In genomic region chr14:21103710-21104447, GRCh38 we compare ENCODE assay signal across 1 cellular context.
TF ChIP-seq lines count a peak whose summit lies in the region.

No MANE protein-coding gene starts in this region.

TF ChIP-seq in HepG2, 621 proteins besides CTCF, POLR2A, EP300 and RAD21 (continued from another document and continues in another):
- peak; percentile 26; the same call in 1 of the 2 replicates for TF ChIP-seq PBX3 (CRISPR knock-in tag; IDR thresholded peaks at IDR 0.05; ENCODE audit: borderline replicate concordance)
- no peak for TF ChIP-seq PCBP2 (optimal IDR thresholded peaks at IDR 0.05; ENCODE audit: low read depth, low read length, poor library complexity, severe bottlenecking)
- peak; percentile 78 for TF ChIP-seq HBP1 (CRISPR knock-in tag; IDR thresholded peaks at IDR 0.05; ENCODE audit: low read depth)
- TF ChIP-seq ISL2 (CRISPR knock-in tag; IDR thresholded peaks at IDR 0.05), result peak; percentile 79
- no peak for TF ChIP-seq ZNF260 (CRISPR knock-in tag; IDR thresholded peaks at IDR 0.05; ENCODE audit: borderline replicate concordance, low read depth)
- TF ChIP-seq ARID5B (CRISPR knock-in tag; IDR thresholded peaks at IDR 0.05), result peak; percentile 67
- TF ChIP-seq HMG20A (CRISPR knock-in tag; IDR thresholded peaks at IDR 0.05; ENCODE audit: borderline replicate concordance), result peak; percentile 18
- peak; percentile 83 for TF ChIP-seq POLR2AphosphoS5 (IDR thresholded peaks at IDR 0.05; ENCODE audit: low read depth, low read length)
- TF ChIP-seq ZNF841 (CRISPR knock-in tag; IDR thresholded peaks at IDR 0.05; ENCODE audit: borderline replicate concordance), result peak; percentile 65; the same call in 1 of the 2 replicates
- no peak for TF ChIP-seq NFIB (CRISPR knock-in tag; IDR thresholded peaks at IDR 0.05; ENCODE audit: borderline replicate concordance)
- TF ChIP-seq KMT2B (CRISPR knock-in tag; IDR thresholded peaks at IDR 0.05), result peak; percentile 81
- TF ChIP-seq NONO (IDR thresholded peaks at IDR 0.05), result no peak; the same call in 1 of the 2 replicates
- TF ChIP-seq NONO (CRISPR knock-in tag; conservative IDR thresholded peaks at IDR 0.05), result peak; percentile 97
- TF ChIP-seq FOXM1 (CRISPR knock-in tag; IDR thresholded peaks at IDR 0.05), result no peak
- TF ChIP-seq ZHX1 (CRISPR knock-in tag; IDR thresholded peaks at IDR 0.05; ENCODE audit: low read depth), result peak; percentile 95
- peak; percentile 95 for TF ChIP-seq KLF15 (CRISPR knock-in tag; IDR thresholded peaks at IDR 0.05; ENCODE audit: borderline replicate concordance)
- TF ChIP-seq ZBTB33 (CRISPR knock-in tag; IDR thresholded peaks at IDR 0.05), result peak; percentile 73
- no peak for TF ChIP-seq USF2 (IDR thresholded peaks at IDR 0.05; ENCODE audit: low read depth, low read length)
- TF ChIP-seq USF2 (CRISPR knock-in tag; IDR thresholded peaks at IDR 0.05; ENCODE audit: borderline replicate concordance), result peak; percentile 55; the same call in 1 of the 2 replicates
- peak; percentile 99 for TF ChIP-seq ZNF275 (CRISPR knock-in tag; IDR thresholded peaks at IDR 0.05; ENCODE audit: borderline replicate concordance)
- TF ChIP-seq ZNF382 (CRISPR knock-in tag; IDR thresholded peaks at IDR 0.05; ENCODE audit: borderline replicate concordance), result no peak
- peak; percentile 87 for TF ChIP-seq ZMYM2 (CRISPR knock-in tag; IDR thresholded peaks at IDR 0.05)
- peak; percentile 86; the same call in 1 of the 2 replicates for TF ChIP-seq ZNF775 (CRISPR knock-in tag; IDR thresholded peaks at IDR 0.05; ENCODE audit: borderline replicate concordance)
- TF ChIP-seq YEATS2 (CRISPR knock-in tag; IDR thresholded peaks at IDR 0.05; ENCODE audit: borderline replicate concordance), result peak; percentile 97
- TF ChIP-seq THAP9 (CRISPR knock-in tag; IDR thresholded peaks at IDR 0.05; ENCODE audit: borderline replicate concordance), result peak; percentile 96; the same call in 1 of the 2 replicates
- TF ChIP-seq MTA3 (CRISPR knock-in tag; IDR thresholded peaks at IDR 0.05), result 0 out of 2 replicates have a peak, but pooled peaks have one; percentile 70
- peak; percentile 13; the same call in 1 of the 2 replicates for TF ChIP-seq CEBPB (IDR thresholded peaks at IDR 0.05; ENCODE audit: borderline replicate concordance, low read depth, low read length)
- peak; percentile 97 for TF ChIP-seq ZNF333 (CRISPR knock-in tag; IDR thresholded peaks at IDR 0.05; ENCODE audit: borderline replicate concordance)
- TF ChIP-seq THRA (CRISPR knock-in tag; IDR thresholded peaks at IDR 0.05; ENCODE audit: borderline replicate concordance), result peak; percentile 23
- TF ChIP-seq ZKSCAN5 (CRISPR knock-in tag; IDR thresholded peaks at IDR 0.05), result no peak
- TF ChIP-seq ARHGAP35 (CRISPR knock-in tag; IDR thresholded peaks at IDR 0.05; ENCODE audit: borderline replicate concordance), result peak; percentile 81
- peak; percentile 95 for TF ChIP-seq KLF11 (CRISPR knock-in tag; IDR thresholded peaks at IDR 0.05)
- TF ChIP-seq CREB3 (CRISPR knock-in tag; IDR thresholded peaks at IDR 0.05), result peak; percentile 97
- peak; percentile 84 for TF ChIP-seq ZNF256 (CRISPR knock-in tag; conservative IDR thresholded peaks at IDR 0.05)
